7 cellular contexts compared by ENCODE assay signal in the genomic region with DNA sequence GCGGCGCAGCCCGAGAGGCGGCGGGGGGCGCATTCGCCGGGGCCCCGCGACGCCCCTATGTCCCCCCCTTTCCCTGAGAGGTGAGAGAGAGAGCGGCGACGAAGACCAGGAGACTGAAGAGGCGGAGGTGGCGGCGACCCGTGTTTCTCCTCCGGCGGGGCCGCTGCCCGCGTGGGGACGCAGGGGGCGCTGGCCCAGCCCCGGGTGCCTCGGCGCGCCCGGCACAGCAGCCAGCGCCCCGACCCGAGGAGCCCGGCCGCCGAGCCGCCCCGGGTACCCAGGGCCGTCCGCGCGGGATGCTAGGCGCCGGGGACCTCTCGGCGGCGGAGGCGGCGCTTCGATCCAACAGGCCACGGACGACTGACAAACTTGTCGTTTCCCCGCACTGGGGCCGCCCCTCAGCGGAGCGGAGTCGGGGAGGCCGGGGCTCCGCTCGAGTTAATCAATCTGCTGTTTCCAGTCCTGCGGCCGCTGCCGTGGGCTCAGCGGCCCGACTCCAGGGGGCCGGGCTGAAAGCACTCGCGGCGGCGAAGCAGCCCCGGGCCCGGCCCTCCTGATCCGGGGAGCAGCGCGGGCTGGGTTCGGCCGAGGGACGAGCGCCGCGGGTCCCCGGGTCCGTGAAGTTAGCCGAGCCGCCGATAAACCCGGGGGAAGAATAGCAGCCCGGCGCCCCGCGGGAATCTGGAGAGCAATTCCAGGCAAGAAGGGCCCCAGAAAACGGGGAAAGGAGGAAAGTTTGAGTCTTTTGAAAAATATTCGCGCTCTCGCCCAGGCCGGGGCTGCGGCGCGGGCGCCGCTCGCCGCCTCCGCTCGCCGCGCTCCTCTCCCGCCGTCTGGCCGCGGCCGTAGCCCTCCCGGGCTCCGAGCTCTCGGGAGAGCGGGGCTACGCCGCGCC. TPM values are rescaled to one million over a fixed set of nuclear protein-coding genes. Genes with fewer than 3 reads are reported as not detected.
A peak's percentile ranks its signal among the peaks of the same experiment; 100 is the strongest.
DNase-seq lines count a peak whose midpoint lies in the region; ATAC-seq and TF ChIP-seq lines count a peak whose summit lies in the region.

No MANE protein-coding gene starts in this region.

- H3K27me3 ChIP-seq in sigmoid colon = peaks cover 2 to 20% (median 16%) of the 10 kb centered on the region in 3 donors

- peaks cover 0 to 40% (median 28%) of the 10 kb centered on the region in 4 donors for H3K4me1 ChIP-seq in sigmoid colon

- intact Hi-C loops in left cardiac atrium (cut with DNase I) = loop anchor here in 1 of 2 donors (10.0 kb wide), 2 partner anchors 132 to 372 kb away; no protein-coding TSS in a partner anchor
- intact Hi-C loops in sigmoid colon (cut with DNase I) = loop anchor here (10.0 kb wide), 1 partner anchor 312 kb away; no protein-coding TSS in a partner anchor

- TF ChIP-seq POLR2A in GM15510 (IDR thresholded peaks at IDR 0.05; ENCODE audit: borderline replicate concordance, extremely low read depth, insufficient read length) = peak; percentile 35
- no peak for TF ChIP-seq POLR2A in sigmoid colon (IDR thresholded peaks at IDR 0.05)

- peak overlapping the region; percentile 51 to 73 (median 60) for H3K4me3 ChIP-seq in sigmoid colon

- no peaks in the 10 kb centered on the region for H3K36me3 ChIP-seq in sigmoid colon

- ATAC-seq in left cardiac atrium (peak; percentile 10 to 32), GM21367 (IDR thresholded peaks at IDR 0.05; ENCODE audit: unreplicated experiment) (no peak)

- 0% methylated on average over 120 of the region's 120 CpGs for WGBS in sigmoid colon, 2 donors

- H3K27ac ChIP-seq in sigmoid colon = peak overlapping the region; percentile 70 to 86 (median 75)

- H3K9me3 ChIP-seq in sigmoid colon = no peaks in the 10 kb centered on the region

- TF ChIP-seq EP300 in sigmoid colon (IDR thresholded peaks at IDR 0.05) = no peak

- TF ChIP-seq CTCF in sigmoid colon (IDR thresholded peaks at IDR 0.05) = no peak

- peak; percentile 15 for DNase-seq in NCI-H526 treated with DMSO at 0.1 percent for 48 hours (lab: John Stamatoyannopoulos, UW)
- DNase-seq in activated gamma-delta T cell (lab: John Stamatoyannopoulos, UW) = peak; percentile 23
- DNase-seq in left cardiac atrium = no peak
- DNase-seq in sigmoid colon = no peak
- no peak for DNase-seq in mucosa of gallbladder (ENCODE audit: low spot score)

RNA-seq across cellular contexts. Expression of gene MDGA1, which starts 0.6 kb away (rescaled TPM):
- total RNA-seq in left cardiac atrium = 1 to 10 TPM; 2.9 to 4.7 TPM
- 10 to 100 TPM in 1 of 4 donors, 1 to 10 TPM in 3; 1.1 to 11.1 (median 4.3) TPM for total RNA-seq in sigmoid colon
- polyA plus RNA-seq in sigmoid colon = 1 to 10 TPM in 1 of 3 donors, under 1 TPM in 2; under 0.01 to 2.7 (median 0.92) TPM
- 11.5 TPM for total RNA-seq in mucosa of gallbladder

Comparison
In these comparisons a context has a peak if more than half of its experiments do, and no peak if none do; other contexts are left out.
1. DNase-seq: peak in NCI-H526 treated with DMSO at 0.1 percent for 48 hours (single experiment) and activated gamma-delta T cell (single experiment); none in left cardiac atrium (single experiment), sigmoid colon (single experiment) and mucosa of gallbladder (single experiment).